18 cellular contexts compared by ENCODE assay signal in the genomic region with DNA sequence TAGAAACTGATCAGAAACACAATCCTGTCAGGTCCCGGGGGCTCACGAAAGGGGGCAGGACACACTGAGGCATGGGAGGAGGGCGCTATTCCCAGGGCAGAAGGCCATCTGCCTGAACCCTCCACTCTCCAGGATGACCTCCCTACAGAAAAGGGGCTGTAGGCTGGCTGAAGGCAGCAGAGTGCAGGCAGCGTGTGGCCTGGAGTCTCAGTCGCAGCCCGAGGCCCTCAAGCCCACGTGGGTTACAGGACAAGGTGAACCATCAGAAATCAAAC. TPM values are rescaled to one million over a fixed set of nuclear protein-coding genes. Genes with fewer than 3 reads are reported as not detected.
DNase-seq lines count a peak whose midpoint lies in the region; ATAC-seq and TF ChIP-seq lines count a peak whose summit lies in the region.
"Had no signal": no experiment of that assay in that cellular context is flagged by ENCODE, and none has a peak within 500 bp of the region (broad histone marks: within the 10 kb centered on the region; RNA-seq: fewer than 3 reads in every experiment).

No MANE protein-coding gene starts in this region.

- H2AFZ ChIP-seq in mammary epithelial cell (ENCODE audit: low read depth, low read length), result no peak overlapping the region
- no peak overlapping the region for H2AFZ ChIP-seq in mesenchymal stem cell (ENCODE audit: low read depth, low read length)
- H2AFZ ChIP-seq: GM23338 had no signal

- POLR2A ChIA-PET in GM10248 (lab: Yijun Ruan, JAX), result no interaction called here

- dilution Hi-C loops in mammary epithelial cell (cut with HindIII; ENCODE audit: low sequenced_read_pairs), result no loop called here

- H4K8ac ChIP-seq in mesenchymal stem cell (ENCODE audit: low read length), result no peak overlapping the region

- H3K4me2 ChIP-seq in mammary epithelial cell (ENCODE audit: insufficient read depth, low read depth, low read length), result no peak overlapping the region
- H3K4me2 ChIP-seq in mesenchymal stem cell (ENCODE audit: low read length, poor library complexity, severe bottlenecking), result no peak overlapping the region
- H3K4me2 ChIP-seq: GM23338 had no signal

- H3K36me3 ChIP-seq in breast epithelium (no peaks in the 10 kb centered on the region), mammary epithelial cell (ENCODE audit: insufficient read depth, low read length) (peaks cover 56% of the 10 kb centered on the region), mesenchymal stem cell (ENCODE audit: control insufficient read depth in 1 of 2, insufficient read depth in 2 of 2, low read depth in 1 of 2, low read length in 2 of 2) (peaks cover 0 to 66% of the 10 kb centered on the region in 2 experiments), prostate gland (no peaks in the 10 kb centered on the region)

- no peak overlapping the region for H3K23ac ChIP-seq in mesenchymal stem cell (ENCODE audit: low read length in 2 of 2)

- 47% methylated on average over 7 of the region's 7 CpGs for WGBS in mammary epithelial cell (ENCODE audit: low coverage, missing lambda C conversion rate)
- 92% methylated on average over 7 of the region's 7 CpGs for WGBS in mesenchymal stem cell
- WGBS in prostate gland, result 40% methylated on average over 7 of the region's 7 CpGs

- ATAC-seq in GM19395 (IDR thresholded peaks at IDR 0.05; ENCODE audit: unreplicated experiment), result no peak
- ATAC-seq: Right ventricle myocardium inferior had no signal

- in situ Hi-C loops in mammary epithelial cell (cut with MboI; ENCODE audit: low sequenced_read_pairs in 2 of 2), result loop anchor here in 1 of 2 donors (25.0 kb wide), 1 partner anchor 361 kb away; a partner anchor contains a TSS

- H3K9ac ChIP-seq in mammary epithelial cell (ENCODE audit: insufficient read depth, low read length) (no peak overlapping the region), mesenchymal stem cell (ENCODE audit: low read length) (peak overlapping the region; percentile 83)

- H3K9me3 ChIP-seq in breast epithelium (no peaks in the 10 kb centered on the region), mammary epithelial cell (replicated peaks; ENCODE audit: insufficient read depth, low read length) (no peaks in the 10 kb centered on the region), mesenchymal stem cell (ENCODE audit: control insufficient read depth, low read length) (no peaks in the 10 kb centered on the region), prostate gland (no peaks in the 10 kb centered on the region)

- intact Hi-C loops in breast epithelium (cut with DNase I; ENCODE audit: low total_unique reads) (no loop called here), mammary epithelial cell (cut with micrococcal nuclease) (no loop called here), prostate gland (cut with DNase I) (no loop called here)

- H3K14ac ChIP-seq in mesenchymal stem cell (ENCODE audit: low read length in 2 of 2), result no peak overlapping the region

- H3K18ac ChIP-seq in mesenchymal stem cell (ENCODE audit: low read depth in 1 of 2, low read length in 2 of 2), result no peak overlapping the region

- H3K4me3 ChIP-seq in breast epithelium (no peak overlapping the region), mammary epithelial cell (replicated peaks in 1 of 3; ENCODE audit: insufficient read depth in 1 of 3, low read depth in 2 of 3, low read length in 3 of 3) (no peak overlapping the region), mesenchymal stem cell (ENCODE audit: insufficient read depth in 1 of 2, low read depth in 1 of 2, low read length in 2 of 2) (no peak overlapping the region), prostate gland (no peak overlapping the region)
- H3K4me3 ChIP-seq: GM23338 had no signal

- no peak overlapping the region for H4K91ac ChIP-seq in mesenchymal stem cell (ENCODE audit: low read length)

- H2AK5ac ChIP-seq in mesenchymal stem cell (ENCODE audit: low read length, severe bottlenecking), result no peak overlapping the region

- CTCF ChIA-PET in mammary epithelial cell (lab: Charles Lee; ENCODE audit: low non-redundant PET) (no interaction called here), GM10248 (lab: Yijun Ruan, JAX) (interaction anchor here (1.4 to 6.1 kb wide), 3 partner anchors 17 to 107 kb away, joined by 4 to 32 read pairs (median 7); a partner anchor contains a TSS)

- H3K4me1 ChIP-seq in breast epithelium, result peaks cover 10 to 19% of the 10 kb centered on the region in 2 donors
- H3K4me1 ChIP-seq in mammary epithelial cell (ENCODE audit: insufficient read depth, low read length), result peaks cover 30% of the 10 kb centered on the region
- peaks cover 3% of the 10 kb centered on the region for H3K4me1 ChIP-seq in mesenchymal stem cell (ENCODE audit: control insufficient read depth, insufficient read depth, low read depth, low read length)
- peaks cover 70% of the 10 kb centered on the region for H3K4me1 ChIP-seq in prostate gland (replicated peaks)

- TF ChIP-seq POLR2A in breast epithelium (IDR thresholded peaks at IDR 0.05), result no peak
- TF ChIP-seq POLR2A in prostate gland (IDR thresholded peaks at IDR 0.05), result no peak

- H2BK5ac ChIP-seq in mesenchymal stem cell (ENCODE audit: low read depth, low read length, poor library complexity, severe bottlenecking), result no peak overlapping the region

- H2BK15ac ChIP-seq in mesenchymal stem cell (ENCODE audit: low read depth, poor library complexity, severe bottlenecking), result no peak overlapping the region

- DNase-seq in breast epithelium (ENCODE audit: low spot score in 2 of 2), result no peak
- no peak for DNase-seq in mammary epithelial cell
- DNase-seq in mesenchymal stem cell, result no peak
- no peak for DNase-seq in prostate gland (ENCODE audit: low spot score)
- DNase-seq in GM10248 (ENCODE audit: extremely low spot score), result no peak
- DNase-seq in MV-4-11 (lab: John Stamatoyannopoulos, UW), result no peak
- DNase-seq in NCI-H82 (lab: John Stamatoyannopoulos, UW), result no peak
- DNase-seq: DMS53, KG1, NCI-H1092 treated with DMSO at 0.1 percent for 48 hours, NCI-H1694, NCI-H2107, NCI-H226, NCI-H526 had no signal

- no peak for TF ChIP-seq CTCF in breast epithelium (IDR thresholded peaks at IDR 0.05)
- no peak for TF ChIP-seq CTCF in mammary epithelial cell (conservative IDR thresholded peaks at IDR 0.05 in 1 of 2, IDR thresholded peaks at IDR 0.05 in 1 of 2; ENCODE audit: extremely low read depth in 1 of 2, insufficient read depth in 1 of 2, low read depth in 1 of 2, low read length in 2 of 2)
- no peak for TF ChIP-seq CTCF in prostate gland (IDR thresholded peaks at IDR 0.05)
- TF ChIP-seq CTCF in GM10248 (IDR thresholded peaks at IDR 0.05; ENCODE audit: control extremely low read depth, extremely low read depth, low read depth, missing control alignments), result no peak

- no peaks in the 10 kb centered on the region for H4K20me1 ChIP-seq in mammary epithelial cell (ENCODE audit: insufficient read depth, low read length)

- H3K27ac ChIP-seq in breast epithelium (peak overlapping the region; percentile 95 to 96), mammary epithelial cell (ENCODE audit: insufficient read depth, low read depth, low read length) (no peak overlapping the region), mesenchymal stem cell (ENCODE audit: low read length, poor library complexity, severe bottlenecking) (no peak overlapping the region), prostate gland (peak overlapping the region; percentile 86 to 98)

- no peak overlapping the region for H3K4ac ChIP-seq in mesenchymal stem cell (ENCODE audit: low read depth in 1 of 2, low read length in 2 of 2)

- H2BK120ac ChIP-seq in mesenchymal stem cell (ENCODE audit: low read depth, low read length), result no peak overlapping the region

- H2BK12ac ChIP-seq in mesenchymal stem cell (ENCODE audit: low read length in 2 of 2), result no peak overlapping the region

- no peaks in the 10 kb centered on the region for H3K27me3 ChIP-seq in breast epithelium
- no peaks in the 10 kb centered on the region for H3K27me3 ChIP-seq in mammary epithelial cell (ENCODE audit: insufficient read depth, low read length)
- peaks cover 0 to 27% of the 10 kb centered on the region in 2 experiments for H3K27me3 ChIP-seq in mesenchymal stem cell (ENCODE audit: control insufficient read depth in 1 of 2, insufficient read depth in 1 of 2, low read length in 2 of 2)
- H3K27me3 ChIP-seq in prostate gland (replicated peaks; ENCODE audit: insufficient read depth), result no peaks in the 10 kb centered on the region

- no peaks in the 10 kb centered on the region for H3K79me1 ChIP-seq in mesenchymal stem cell (replicated peaks; ENCODE audit: low read length, poor library complexity, severe bottlenecking)

- BruUV-seq in mammary epithelial cell (replicated peaks; lab: Mats Ljungman, UMichigan), result no TSS peak

- no peaks in the 10 kb centered on the region for H3K79me2 ChIP-seq in mammary epithelial cell (ENCODE audit: insufficient read depth, low read length)

RNA-seq across cellular contexts. Expression of a gene that starts 18.3 kb away (rescaled TPM):
- total RNA-seq in breast epithelium (10 to 100 TPM; 10.1 to 18.7 (median 14.4) TPM), mammary epithelial cell (10 to 100 TPM; 11.8 to 24.0 TPM), prostate gland (10 to 100 TPM; 18.6 to 20.3 TPM)
- polyA plus RNA-seq in mammary epithelial cell, result 7.7 TPM
- 16.7 TPM for polyA minus RNA-seq in mammary epithelial cell
- 1.8 TPM for polyA plus RNA-seq in mesenchymal stem cell (2013, experiment 1 of 2)
- 1.5 TPM for polyA plus RNA-seq in mesenchymal stem cell (2013, experiment 2 of 2)

RNA-seq across cellular contexts. Expression of a gene that starts 21.2 kb away (rescaled TPM):
- total RNA-seq in breast epithelium (100 to 1,000 TPM in 1 of 3 donors, 10 to 100 TPM in 2; 24.2 to 207 (median 44.9) TPM), mammary epithelial cell (100 to 1,000 TPM; 284 to 347 TPM), prostate gland (100 to 1,000 TPM; 240 to 347 TPM)
- 430 TPM for polyA plus RNA-seq in mammary epithelial cell
- polyA minus RNA-seq in mammary epithelial cell, result 896 TPM
- polyA plus RNA-seq in mesenchymal stem cell (2013, experiment 1 of 2), result 14.8 TPM
- polyA plus RNA-seq in mesenchymal stem cell (2013, experiment 2 of 2), result 15.4 TPM
- polyA plus RNA-seq: CD14-positive monocyte had no signal

Comparison
In these comparisons a context has a peak if more than half of its experiments do, and no peak if none do; other contexts are left out.
1. H3K27ac ChIP-seq: peak in breast epithelium (2 of 2) and prostate gland (2 of 2); none in mammary epithelial cell (single experiment) and mesenchymal stem cell (single experiment).